1 cellular context compared by ENCODE assay signal in the genomic region with DNA sequence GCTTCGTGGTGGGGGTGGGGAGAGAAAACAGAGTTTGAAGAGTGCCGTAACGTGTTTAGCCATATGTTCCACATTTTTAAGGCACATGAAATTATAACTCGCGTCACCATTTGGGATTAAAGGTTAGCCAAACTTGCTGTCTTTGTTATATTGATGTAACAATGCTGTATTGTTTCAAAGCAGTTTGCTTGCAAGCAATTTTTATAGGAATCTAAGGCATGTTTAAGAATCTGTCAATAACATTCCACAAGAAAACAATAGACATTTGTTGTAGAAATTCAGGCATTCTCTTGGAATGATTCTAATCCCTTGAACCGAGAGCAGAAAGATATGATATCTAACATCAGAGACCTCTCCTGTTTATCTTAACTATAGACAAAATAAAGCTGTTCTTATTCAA.
TF ChIP-seq lines count a peak whose summit lies in the region.

No MANE protein-coding gene starts in this region.

TF ChIP-seq in K562, 482 proteins besides CTCF, POLR2A, EP300 and RAD21 (continued from another document):
- TF ChIP-seq, protein P1, sequence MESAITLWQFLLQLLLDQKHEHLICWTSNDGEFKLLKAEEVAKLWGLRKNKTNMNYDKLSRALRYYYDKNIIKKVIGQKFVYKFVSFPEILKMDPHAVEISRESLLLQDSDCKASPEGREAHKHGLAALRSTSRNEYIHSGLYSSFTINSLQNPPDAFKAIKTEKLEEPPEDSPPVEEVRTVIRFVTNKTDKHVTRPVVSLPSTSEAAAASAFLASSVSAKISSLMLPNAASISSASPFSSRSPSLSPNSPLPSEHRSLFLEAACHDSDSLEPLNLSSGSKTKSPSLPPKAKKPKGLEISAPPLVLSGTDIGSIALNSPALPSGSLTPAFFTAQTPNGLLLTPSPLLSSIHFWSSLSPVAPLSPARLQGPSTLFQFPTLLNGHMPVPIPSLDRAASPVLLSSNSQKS (CRISPR knock-in tag; IDR thresholded peaks at IDR 0.05) = no peak
- TF ChIP-seq L3MBTL2 (IDR thresholded peaks at IDR 0.05) = no peak
- no peak for TF ChIP-seq SNIP1 (IDR thresholded peaks at IDR 0.05; ENCODE audit: low read depth)
